ENCODE assay signal across 1 cellular context in genomic region chr2:176872406-176872805, GRCh38.
TF ChIP-seq lines count a peak whose summit lies in the region.

No MANE protein-coding gene starts in this region.

TF ChIP-seq in H1, 55 proteins besides CTCF, POLR2A, EP300 and RAD21:
- no peak for TF ChIP-seq CTBP2 (IDR thresholded peaks at IDR 0.05; ENCODE audit: borderline replicate concordance, insufficient read depth, insufficient read length, low read length)
- no peak for TF ChIP-seq CREB1 (IDR thresholded peaks at IDR 0.05)
- no peak for TF ChIP-seq MAFK (IDR thresholded peaks at IDR 0.05; ENCODE audit: low read depth, low read length)
- TF ChIP-seq SUZ12 (IDR thresholded peaks at IDR 0.05; ENCODE audit: low read length): no peak
- no peak for TF ChIP-seq CHD7 (IDR thresholded peaks at IDR 0.05; ENCODE audit: insufficient replicate concordance, low read length)
- TF ChIP-seq FOSL1 (IDR thresholded peaks at IDR 0.05; ENCODE audit: insufficient read depth, low read depth, low read length): no peak
- no peak for TF ChIP-seq SIN3A (conservative IDR thresholded peaks at IDR 0.05 in 1 of 2, IDR thresholded peaks at IDR 0.05 in 1 of 2; ENCODE audit: low read depth in 1 of 2, low read length in 2 of 2)
- TF ChIP-seq SP4 (IDR thresholded peaks at IDR 0.05; ENCODE audit: low read length): no peak
- no peak for TF ChIP-seq SIRT6 (IDR thresholded peaks at IDR 0.05; ENCODE audit: low read length)
- no peak for TF ChIP-seq SRF (IDR thresholded peaks at IDR 0.05; ENCODE audit: low read depth, low read length)
- TF ChIP-seq JUN (IDR thresholded peaks at IDR 0.05; ENCODE audit: low read depth, low read length): no peak
- TF ChIP-seq, protein P1, sequence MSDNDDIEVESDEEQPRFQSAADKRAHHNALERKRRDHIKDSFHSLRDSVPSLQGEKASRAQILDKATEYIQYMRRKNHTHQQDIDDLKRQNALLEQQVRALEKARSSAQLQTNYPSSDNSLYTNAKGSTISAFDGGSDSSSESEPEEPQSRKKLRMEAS (IDR thresholded peaks at IDR 0.05): no peak
- TF ChIP-seq POU5F1 (IDR thresholded peaks at IDR 0.05; ENCODE audit: low read depth, low read length): peak; percentile 77; the same call in 1 of the 2 replicates
- no peak for TF ChIP-seq RXRA (IDR thresholded peaks at IDR 0.05; ENCODE audit: insufficient read depth, low read depth, low read length)
- TF ChIP-seq GABPA (IDR thresholded peaks at IDR 0.05; ENCODE audit: borderline replicate concordance, insufficient read depth, low read length): no peak
- TF ChIP-seq PHF8 (conservative IDR thresholded peaks at IDR 0.05; ENCODE audit: low read depth, low read length): no peak
- TF ChIP-seq, protein P2, sequence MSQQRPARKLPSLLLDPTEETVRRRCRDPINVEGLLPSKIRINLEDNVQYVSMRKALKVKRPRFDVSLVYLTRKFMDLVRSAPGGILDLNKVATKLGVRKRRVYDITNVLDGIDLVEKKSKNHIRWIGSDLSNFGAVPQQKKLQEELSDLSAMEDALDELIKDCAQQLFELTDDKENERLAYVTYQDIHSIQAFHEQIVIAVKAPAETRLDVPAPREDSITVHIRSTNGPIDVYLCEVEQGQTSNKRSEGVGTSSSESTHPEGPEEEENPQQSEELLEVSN (IDR thresholded peaks at IDR 0.05): no peak
- no peak for TF ChIP-seq RBBP5 (IDR thresholded peaks at IDR 0.05; ENCODE audit: borderline replicate concordance, low read depth, low read length)
- no peak for TF ChIP-seq BACH1 (IDR thresholded peaks at IDR 0.05; ENCODE audit: low read length)
- no peak for TF ChIP-seq SP2 (IDR thresholded peaks at IDR 0.05; ENCODE audit: low read length)
- no peak for TF ChIP-seq EGR1 (IDR thresholded peaks at IDR 0.05; ENCODE audit: borderline replicate concordance, low read depth, low read length)
- TF ChIP-seq SP1 (IDR thresholded peaks at IDR 0.05; ENCODE audit: low read depth, low read length): peak; percentile 47; the same call in 1 of the 2 replicates
- TF ChIP-seq SAP30 (IDR thresholded peaks at IDR 0.05; ENCODE audit: insufficient read depth, insufficient replicate concordance, low read length): no peak
- TF ChIP-seq CBX5 (IDR thresholded peaks at IDR 0.05; ENCODE audit: low read depth, low read length): no peak
- TF ChIP-seq SIX5 (IDR thresholded peaks at IDR 0.05; ENCODE audit: low read depth, low read length): no peak
- no peak for TF ChIP-seq BCL11A (IDR thresholded peaks at IDR 0.05; ENCODE audit: low read depth in 2 of 2, low read length in 2 of 2)
- TF ChIP-seq YY1 (IDR thresholded peaks at IDR 0.05; ENCODE audit: low read depth, low read length): no peak
- peak; percentile 96 for TF ChIP-seq TEAD4 (IDR thresholded peaks at IDR 0.05; ENCODE audit: low read depth, low read length)
- no peak for TF ChIP-seq CHD1 (IDR thresholded peaks at IDR 0.05; ENCODE audit: low read depth, low read length)
- TF ChIP-seq TBP (IDR thresholded peaks at IDR 0.05; ENCODE audit: low read depth, low read length): no peak
- no peak for TF ChIP-seq RNF2 (IDR thresholded peaks at IDR 0.05; ENCODE audit: borderline replicate concordance, low read depth, low read length, missing control alignments, poor library complexity, severe bottlenecking)
- TF ChIP-seq CEBPB (IDR thresholded peaks at IDR 0.05; ENCODE audit: low read depth, low read length): peak; percentile 98
- TF ChIP-seq GTF2F1 (IDR thresholded peaks at IDR 0.05; ENCODE audit: borderline replicate concordance, low read depth, low read length): no peak
- TF ChIP-seq JUND (IDR thresholded peaks at IDR 0.05; ENCODE audit: low read length): no peak; the same call in 1 of the 2 replicates
- no peak for TF ChIP-seq EZH2 (IDR thresholded peaks at IDR 0.05; ENCODE audit: low read depth, low read length, severe bottlenecking)
- peak; percentile 4; the same call in 1 of the 2 replicates for TF ChIP-seq BRCA1 (IDR thresholded peaks at IDR 0.05; ENCODE audit: low read depth, low read length)
- TF ChIP-seq TAF1 (IDR thresholded peaks at IDR 0.05; ENCODE audit: low read depth, low read length): no peak
- TF ChIP-seq KDM1A (IDR thresholded peaks at IDR 0.05; ENCODE audit: borderline replicate concordance, low read length): no peak
- no peak for TF ChIP-seq POLR2AphosphoS5 (IDR thresholded peaks at IDR 0.05; ENCODE audit: low read depth, low read length)
- no peak for TF ChIP-seq ASH2L (IDR thresholded peaks at IDR 0.05; ENCODE audit: low read length)
- TF ChIP-seq, protein P3, sequence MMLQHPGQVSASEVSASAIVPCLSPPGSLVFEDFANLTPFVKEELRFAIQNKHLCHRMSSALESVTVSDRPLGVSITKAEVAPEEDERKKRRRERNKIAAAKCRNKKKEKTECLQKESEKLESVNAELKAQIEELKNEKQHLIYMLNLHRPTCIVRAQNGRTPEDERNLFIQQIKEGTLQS (IDR thresholded peaks at IDR 0.05; ENCODE audit: insufficient read depth, low read depth, low read length): no peak
- TF ChIP-seq TCF12 (IDR thresholded peaks at IDR 0.05; ENCODE audit: low read depth, low read length): 0 out of 2 replicates have a peak, but pooled peaks have one; percentile 7
- TF ChIP-seq TAF7 (optimal IDR thresholded peaks at IDR 0.05; ENCODE audit: borderline replicate concordance, low read depth, low read length): no peak
- no peak for TF ChIP-seq NRF1 (IDR thresholded peaks at IDR 0.05; ENCODE audit: low read depth, low read length)
- TF ChIP-seq CBX8 (IDR thresholded peaks at IDR 0.05; ENCODE audit: borderline replicate concordance, low read depth, low read length): no peak
- TF ChIP-seq ZNF274 (IDR thresholded peaks at IDR 0.05; ENCODE audit: borderline replicate concordance, extremely low read depth, low read length): no peak
- TF ChIP-seq USF2 (IDR thresholded peaks at IDR 0.05; ENCODE audit: low read length): no peak
- TF ChIP-seq RFX5 (IDR thresholded peaks at IDR 0.05; ENCODE audit: borderline replicate concordance, low read depth, low read length): no peak
- TF ChIP-seq HDAC6 (IDR thresholded peaks at IDR 0.05; ENCODE audit: low read depth, low read length): no peak
- TF ChIP-seq KDM4A (IDR thresholded peaks at IDR 0.05; ENCODE audit: low read depth, low read length, severe bottlenecking): no peak
- no peak for TF ChIP-seq HDAC2 (IDR thresholded peaks at IDR 0.05; ENCODE audit: borderline replicate concordance in 1 of 2, low read depth in 2 of 2, low read length in 2 of 2)
- no peak for TF ChIP-seq KDM5A (IDR thresholded peaks at IDR 0.05; ENCODE audit: low read length)
- peak; percentile 43 for TF ChIP-seq NANOG (IDR thresholded peaks at IDR 0.05; ENCODE audit: insufficient read depth, low read depth, low read length, poor library complexity, severe bottlenecking)
- TF ChIP-seq CHD2 (IDR thresholded peaks at IDR 0.05; ENCODE audit: low read length): no peak
- no peak for TF ChIP-seq ATF2 (IDR thresholded peaks at IDR 0.05; ENCODE audit: low read length)
